8 cellular contexts compared by ENCODE assay signal in genomic region chr9:129938291-129938979, GRCh38.
A peak's percentile ranks its signal among the peaks of the same experiment; 100 is the strongest.
DNase-seq lines count a peak whose midpoint lies in the region; ATAC-seq and TF ChIP-seq lines count a peak whose summit lies in the region.
"Had no signal": no experiment of that assay in that cellular context is flagged by ENCODE, and none has a peak within 500 bp of the region (broad histone marks: within the 10 kb centered on the region; RNA-seq: fewer than 3 reads in every experiment).

No MANE protein-coding gene starts in this region.

- peak overlapping the region; percentile 58 for H3K27ac Mint-ChIP-seq in activated CD4-positive, alpha-beta memory T cell treated with anti-CD3 and anti-CD28 coated beads, Interleukin-2, amount 10 ng/mL, durations not matched to agents 7 days and 5 days
- H3K27ac Mint-ChIP-seq in stimulated activated naive B cell treated with anti-CD40 and anti-IgM and Interleukin-4, amounts not matched to agents 10 μg/mL and 1 μg/mL and 100 μg/mL, for 72 hours = peak overlapping the region; percentile 59

- no peaks in the 10 kb centered on the region for H3K36me3 ChIP-seq in H7 (replicated peaks; ENCODE audit: control insufficient read depth, insufficient read depth, low read length)

- POLR2A ChIA-PET in activated CD4-positive, alpha-beta memory T cell treated with anti-CD3 and anti-CD28 coated beads, Interleukin-2, amount 10 ng/mL, durations not matched to agents 7 days and 5 days (lab: Charles Lee) = interaction anchor here (0.9 to 2.3 kb wide), 5 partner anchors 18 to 74 kb away, joined by 3 to 8 read pairs (median 3); no protein-coding TSS in a partner anchor

- ATAC-seq in stimulated activated naive B cell treated with anti-CD40 and anti-IgM and Interleukin-4, amounts not matched to agents 10 μg/mL and 1 μg/mL and 100 μg/mL, for 72 hours (replicated peaks) = no peak
- ATAC-seq in GM18511 (IDR thresholded peaks at IDR 0.05; ENCODE audit: unreplicated experiment) = no peak

- H3K4me3 Mint-ChIP-seq in activated CD4-positive, alpha-beta memory T cell treated with anti-CD3 and anti-CD28 coated beads, Interleukin-2, amount 10 ng/mL, durations not matched to agents 7 days and 5 days = no peak overlapping the region
- H3K4me3 Mint-ChIP-seq in stimulated activated naive B cell treated with anti-CD40 and anti-IgM and Interleukin-4, amounts not matched to agents 10 μg/mL and 1 μg/mL and 100 μg/mL, for 72 hours = no peak overlapping the region

- peaks cover 54% of the 10 kb centered on the region for H3K36me3 Mint-ChIP-seq in activated CD4-positive, alpha-beta memory T cell treated with anti-CD3 and anti-CD28 coated beads, Interleukin-2, amount 10 ng/mL, durations not matched to agents 7 days and 5 days (ENCODE audit: low read depth)
- peaks cover 43 to 55% of the 10 kb centered on the region in 2 donors for H3K36me3 Mint-ChIP-seq in stimulated activated naive B cell treated with anti-CD40 and anti-IgM and Interleukin-4, amounts not matched to agents 10 μg/mL and 1 μg/mL and 100 μg/mL, for 72 hours

- H3K4me3 ChIP-seq in H7 (ENCODE audit: insufficient read depth, low read depth, low read length) (no peak overlapping the region), fibroblast of the aortic adventitia (ENCODE audit: low read depth, low read length) (no peak overlapping the region)
- H3K4me3 ChIP-seq: smooth muscle cell had no signal

- no peak for TF ChIP-seq CTCF in fibroblast of the aortic adventitia (IDR thresholded peaks at IDR 0.05; ENCODE audit: insufficient read depth, low read length)

- H3K27me3 ChIP-seq in H7 (ENCODE audit: control insufficient read depth, insufficient read depth, low read length) = no peaks in the 10 kb centered on the region

- DNase-seq in H7 = peak; percentile 40
- DNase-seq in activated CD4-positive, alpha-beta memory T cell treated with anti-CD3 and anti-CD28 coated beads, Interleukin-2, amount 10 ng/mL, durations not matched to agents 7 days and 5 days = no peak
- peak; percentile 95 for DNase-seq in fibroblast of the aortic adventitia (ENCODE audit: low read depth)
- DNase-seq in stimulated activated naive B cell treated with anti-CD40 and anti-IgM and Interleukin-4, amounts not matched to agents 10 μg/mL and 1 μg/mL and 100 μg/mL, for 72 hours = no peak
- DNase-seq in DMS114 treated with DMSO at 0.1 percent for 48 hours (lab: John Stamatoyannopoulos, UW; ENCODE audit: unreplicated experiment) = no peak
- DNase-seq in hippocampal formation (lab: John Stamatoyannopoulos, UW) = no peak

- peaks cover 11% of the 10 kb centered on the region for H3K9me3 Mint-ChIP-seq in activated CD4-positive, alpha-beta memory T cell treated with anti-CD3 and anti-CD28 coated beads, Interleukin-2, amount 10 ng/mL, durations not matched to agents 7 days and 5 days
- peaks cover 3 to 5% of the 10 kb centered on the region in 2 donors for H3K9me3 Mint-ChIP-seq in stimulated activated naive B cell treated with anti-CD40 and anti-IgM and Interleukin-4, amounts not matched to agents 10 μg/mL and 1 μg/mL and 100 μg/mL, for 72 hours

- H3K4me1 Mint-ChIP-seq in activated CD4-positive, alpha-beta memory T cell treated with anti-CD3 and anti-CD28 coated beads, Interleukin-2, amount 10 ng/mL, durations not matched to agents 7 days and 5 days = peaks cover 58% of the 10 kb centered on the region
- H3K4me1 Mint-ChIP-seq in stimulated activated naive B cell treated with anti-CD40 and anti-IgM and Interleukin-4, amounts not matched to agents 10 μg/mL and 1 μg/mL and 100 μg/mL, for 72 hours = peaks cover 28 to 53% of the 10 kb centered on the region in 2 donors

- CTCF ChIA-PET in activated CD4-positive, alpha-beta memory T cell treated with anti-CD3 and anti-CD28 coated beads, Interleukin-2, amount 10 ng/mL, durations not matched to agents 7 days and 5 days (lab: Charles Lee) = interaction anchor here (1.0 to 1.5 kb wide), 3 partner anchors 25 to 67 kb away, joined by 3 to 6 read pairs (median 3); no protein-coding TSS in a partner anchor

- no peaks in the 10 kb centered on the region for H3K27me3 Mint-ChIP-seq in activated CD4-positive, alpha-beta memory T cell treated with anti-CD3 and anti-CD28 coated beads, Interleukin-2, amount 10 ng/mL, durations not matched to agents 7 days and 5 days
- no peaks in the 10 kb centered on the region for H3K27me3 Mint-ChIP-seq in stimulated activated naive B cell treated with anti-CD40 and anti-IgM and Interleukin-4, amounts not matched to agents 10 μg/mL and 1 μg/mL and 100 μg/mL, for 72 hours

Comparison
In these comparisons a context has a peak if more than half of its experiments do, and no peak if none do; other contexts are left out.
1. DNase-seq: peak in H7 (single experiment) and fibroblast of the aortic adventitia (single experiment); none in activated CD4-positive, alpha-beta memory T cell treated with anti-CD3 and anti-CD28 coated beads, Interleukin-2, amount 10 ng/mL, durations not matched to agents 7 days and 5 days (single experiment), stimulated activated naive B cell treated with anti-CD40 and anti-IgM and Interleukin-4, amounts not matched to agents 10 μg/mL and 1 μg/mL and 100 μg/mL, for 72 hours (single experiment), DMS114 treated with DMSO at 0.1 percent for 48 hours (single experiment) and hippocampal formation (0 of 2).